8 cellular contexts compared by ENCODE assay signal in genomic region chr9:127225747-127226646, GRCh38. TPM values are rescaled to one million over a fixed set of nuclear protein-coding genes. Genes with fewer than 3 reads are reported as not detected.
A peak's percentile ranks its signal among the peaks of the same experiment; 100 is the strongest.
DNase-seq lines count a peak whose midpoint lies in the region; ATAC-seq and TF ChIP-seq lines count a peak whose summit lies in the region.

No MANE protein-coding gene starts in this region.

- no peaks in the 10 kb centered on the region for H3K9me3 Mint-ChIP-seq in CD4-positive, CD25-positive, alpha-beta regulatory T cell

- 47 to 50% methylated on average over 20 to 21 of the region's 50 CpGs for WGBS in thyroid gland, 2 donors

- no peak for TF ChIP-seq CTCF in left lung (IDR thresholded peaks at IDR 0.05)
- TF ChIP-seq CTCF in thyroid gland (IDR thresholded peaks at IDR 0.05) = no peak

- intact Hi-C loops in left lung (cut with DNase I) (no loop called here), thyroid gland (cut with DNase I) (no loop called here)

- no peak overlapping the region for H3K27ac ChIP-seq in CD4-positive, CD25-positive, alpha-beta regulatory T cell (ENCODE audit: insufficient read depth, low read length, poor library complexity, severe bottlenecking)
- H3K27ac ChIP-seq in left lung = no peak overlapping the region
- H3K27ac ChIP-seq in thyroid gland = no peak overlapping the region

- no peak overlapping the region for H3K4me3 ChIP-seq in CD4-positive, CD25-positive, alpha-beta regulatory T cell (ENCODE audit: low read depth, low read length)
- H3K4me3 ChIP-seq in adipocyte (ENCODE audit: low read length) (peak overlapping the region; percentile 52), left lung (peak overlapping the region; percentile 64 to 75), thyroid gland (replicated peaks in 1 of 3) (peak overlapping the region in 2 of 3 donors; percentile 72 to 89)

- peaks cover 13 to 41% (median 18%) of the 10 kb centered on the region in 4 donors for H3K4me1 Mint-ChIP-seq in CD4-positive, CD25-positive, alpha-beta regulatory T cell

- H3K4me3 Mint-ChIP-seq in CD4-positive, CD25-positive, alpha-beta regulatory T cell = peak overlapping the region; percentile 69 to 91 (median 88)

- ATAC-seq in CD4-positive, CD25-positive, alpha-beta regulatory T cell (ENCODE audit: low read depth in 2 of 2) = no peak
- ATAC-seq in HG02759 (IDR thresholded peaks at IDR 0.05; ENCODE audit: unreplicated experiment) (peak; percentile 4), left lung (no peak), GM18520 (IDR thresholded peaks at IDR 0.05; ENCODE audit: unreplicated experiment) (no peak), GM19328 (IDR thresholded peaks at IDR 0.05; ENCODE audit: unreplicated experiment) (no peak)

- H3K9ac ChIP-seq in adipocyte (ENCODE audit: low read length) = no peak overlapping the region

- TF ChIP-seq POLR2A in thyroid gland (IDR thresholded peaks at IDR 0.05) = no peak

- no peaks in the 10 kb centered on the region for H3K9me3 ChIP-seq in CD4-positive, CD25-positive, alpha-beta regulatory T cell (ENCODE audit: control insufficient read depth in 2 of 2, low read length in 2 of 2)
- H3K9me3 ChIP-seq in adipocyte (ENCODE audit: control insufficient read depth, low read length) = no peaks in the 10 kb centered on the region
- H3K9me3 ChIP-seq in left lung = no peaks in the 10 kb centered on the region
- no peaks in the 10 kb centered on the region for H3K9me3 ChIP-seq in thyroid gland

- H3K4me1 ChIP-seq in CD4-positive, CD25-positive, alpha-beta regulatory T cell (ENCODE audit: control insufficient read depth, insufficient read depth, low read length, poor library complexity, severe bottlenecking) = peaks cover 35% of the 10 kb centered on the region
- H3K4me1 ChIP-seq in adipocyte (ENCODE audit: control insufficient read depth, insufficient read depth, low read length) = no peaks in the 10 kb centered on the region
- peaks cover 0 to 11% of the 10 kb centered on the region in 2 donors for H3K4me1 ChIP-seq in left lung
- H3K4me1 ChIP-seq in thyroid gland = peaks cover 6 to 7% of the 10 kb centered on the region in 2 donors

- no peaks in the 10 kb centered on the region for H3K27me3 ChIP-seq in CD4-positive, CD25-positive, alpha-beta regulatory T cell (ENCODE audit: control insufficient read depth, insufficient read depth, low read length)
- H3K27me3 ChIP-seq in adipocyte (replicated peaks; ENCODE audit: control insufficient read depth, insufficient read depth, low read length) (peaks cover 42% of the 10 kb centered on the region), left lung (peaks cover 0 to 25% of the 10 kb centered on the region in 2 donors), thyroid gland (no peaks in the 10 kb centered on the region)

- DNase-seq in CD4-positive, CD25-positive, alpha-beta regulatory T cell = no peak
- DNase-seq in adipocyte (ENCODE audit: low read depth) (no peak), left lung (peak in 1 of 2 donors; percentile 80), thyroid gland (peak; percentile 30 to 40)
- no peak for DNase-seq in effector CD4-positive, alpha-beta T cell

- peak overlapping the region; percentile 14 to 83 (median 71) for H3K27ac Mint-ChIP-seq in CD4-positive, CD25-positive, alpha-beta regulatory T cell

- no peaks in the 10 kb centered on the region for H3K36me3 Mint-ChIP-seq in CD4-positive, CD25-positive, alpha-beta regulatory T cell

- peaks cover 28% of the 10 kb centered on the region for H3K27me3 Mint-ChIP-seq in CD4-positive, CD25-positive, alpha-beta regulatory T cell

- no peaks in the 10 kb centered on the region for H3K36me3 ChIP-seq in CD4-positive, CD25-positive, alpha-beta regulatory T cell (ENCODE audit: control insufficient read depth, insufficient read depth, low read length)
- H3K36me3 ChIP-seq in adipocyte (ENCODE audit: control insufficient read depth, insufficient read depth, low read length, severe bottlenecking) (no peaks in the 10 kb centered on the region), left lung (no peaks in the 10 kb centered on the region), thyroid gland (no peaks in the 10 kb centered on the region)

RNA-seq across cellular contexts. Expression of gene GARNL3, which starts 38.6 kb away (rescaled TPM):
- 4.3 TPM for total RNA-seq in CD4-positive, CD25-positive, alpha-beta regulatory T cell
- under 1 TPM in 2 of 4 donors, not detected in 2; 0.69 to 0.99 TPM for polyA plus RNA-seq in CD4-positive, CD25-positive, alpha-beta regulatory T cell
- 1 to 10 TPM; 7.4 to 8.0 TPM for total RNA-seq in left lung
- total RNA-seq in thyroid gland = 10 to 100 TPM; 14.6 to 49.1 (median 20.1) TPM

Comparison
In these comparisons a context has a peak if more than half of its experiments do, and no peak if none do; other contexts are left out.
1. DNase-seq: peak in thyroid gland (2 of 2); none in CD4-positive, CD25-positive, alpha-beta regulatory T cell (0 of 3), adipocyte (single experiment) and effector CD4-positive, alpha-beta T cell (single experiment).